ENCODE assay signal across 8 cellular contexts in the genomic region with DNA sequence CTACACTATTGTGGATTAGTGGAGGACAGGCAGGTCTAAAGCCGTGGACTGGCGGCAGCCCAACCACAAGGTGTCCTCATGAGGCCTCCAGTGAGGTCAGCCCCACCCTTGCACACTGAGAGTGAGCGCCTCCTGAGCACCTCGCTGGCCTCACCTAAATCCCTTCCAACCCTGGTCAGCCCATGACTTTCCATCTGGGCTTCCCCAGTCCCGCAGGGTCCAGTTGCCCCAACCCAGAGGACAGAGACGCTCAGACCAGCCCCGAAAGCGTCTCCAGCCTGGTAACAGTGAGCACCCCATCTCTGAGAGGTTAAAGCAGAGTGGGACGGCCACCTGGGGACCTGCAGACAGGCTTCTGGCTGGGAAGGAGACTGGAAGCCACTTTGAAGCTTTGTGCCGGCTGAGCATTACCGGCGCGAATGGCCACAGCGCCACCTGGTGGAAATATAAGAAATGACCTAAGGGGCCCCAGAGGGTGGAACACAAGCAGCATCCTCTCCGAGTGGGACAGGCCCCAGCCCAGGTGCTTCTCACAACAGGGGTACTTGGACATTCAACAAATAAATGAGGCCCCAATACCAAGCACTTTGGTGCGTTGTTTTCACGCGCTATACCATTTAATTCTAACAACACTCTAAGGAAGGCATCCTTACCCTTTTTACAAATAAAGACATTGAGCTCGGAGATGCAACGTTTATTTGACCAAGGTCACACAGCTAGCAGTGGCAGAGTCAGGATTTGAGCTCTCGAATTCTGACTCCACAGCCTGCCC.
DNase-seq lines count a peak whose midpoint lies in the region; TF ChIP-seq lines count a peak whose summit lies in the region.

No MANE protein-coding gene starts in this region.

- H3K9me3 Mint-ChIP-seq in activated T-helper 1 cell treated with anti-CD3 and anti-CD28 coated beads, Interleukin-12 subunit alpha, Interleukin-12 subunit beta, Interleukin-2, Interleukin-4 antibody, amounts not matched to agents 30 ng/mL and 10 ng/mL and 1 ng/mL, durations not matched to agents 14 hours and 24 hours and 36 hours, result no peaks in the 10 kb centered on the region

- DNase-seq in AG10803 (ENCODE audit: low read depth) (peak; percentile 43), GM19240 (ENCODE audit: insufficient read length, low spot score) (peak; percentile 72), RKO (ENCODE audit: low spot score) (peak; percentile 77), foreskin fibroblast (peak; percentile 36 to 82), occipital lobe (lab: John Stamatoyannopoulos, UW) (peak; percentile 36), testis (peak; percentile 79)
- peak; percentile 63 for DNase-seq in activated T-helper 1 cell treated with anti-CD3 and anti-CD28 coated beads, Interleukin-12 subunit alpha, Interleukin-12 subunit beta, Interleukin-2, Interleukin-4 antibody, amounts not matched to agents 30 ng/mL and 10 ng/mL and 1 ng/mL, durations not matched to agents 14 hours and 24 hours and 36 hours (ENCODE audit: low spot score)

- H3K4me1 Mint-ChIP-seq in activated T-helper 1 cell treated with anti-CD3 and anti-CD28 coated beads, Interleukin-12 subunit alpha, Interleukin-12 subunit beta, Interleukin-2, Interleukin-4 antibody, amounts not matched to agents 30 ng/mL and 10 ng/mL and 1 ng/mL, durations not matched to agents 14 hours and 24 hours and 36 hours (ENCODE audit: low read depth), result peaks cover 8% of the 10 kb centered on the region

- TF ChIP-seq CTCF in AG10803 (conservative IDR thresholded peaks at IDR 0.05; ENCODE audit: low read length), result peak; percentile 78
- peak; percentile 96 for TF ChIP-seq CTCF in KMS-11 (conservative IDR thresholded peaks at IDR 0.05; ENCODE audit: low read depth, low read length)
- peak; percentile 77 for TF ChIP-seq CTCF in foreskin fibroblast (IDR thresholded peaks at IDR 0.05; ENCODE audit: low read depth, low read length)
- peak; percentile 80 to 98 (median 93) for TF ChIP-seq CTCF in testis (IDR thresholded peaks at IDR 0.05)

- H3K79me2 ChIP-seq in KMS-11 (ENCODE audit: insufficient read depth, low read depth), result no peaks in the 10 kb centered on the region

- H3K36me3 ChIP-seq in KMS-11 (ENCODE audit: insufficient read depth) (no peaks in the 10 kb centered on the region), testis (ENCODE audit: low read depth, missing control alignments) (no peaks in the 10 kb centered on the region)

- no peak overlapping the region for H3K9ac ChIP-seq in KMS-11

- no peak overlapping the region for H3K4me3 Mint-ChIP-seq in activated T-helper 1 cell treated with anti-CD3 and anti-CD28 coated beads, Interleukin-12 subunit alpha, Interleukin-12 subunit beta, Interleukin-2, Interleukin-4 antibody, amounts not matched to agents 30 ng/mL and 10 ng/mL and 1 ng/mL, durations not matched to agents 14 hours and 24 hours and 36 hours

- no peaks in the 10 kb centered on the region for H3K27me3 ChIP-seq in KMS-11 (ENCODE audit: insufficient read depth, low read depth)
- H3K27me3 ChIP-seq in testis, result no peaks in the 10 kb centered on the region

- H3K4me3 ChIP-seq in AG10803 (ENCODE audit: low read length), result no peak overlapping the region
- H3K4me3 ChIP-seq in KMS-11 (IDR thresholded peaks at IDR 0.05; ENCODE audit: insufficient read depth, low read depth, low read length), result no peak overlapping the region
- H3K4me3 ChIP-seq in foreskin fibroblast (ENCODE audit: low read depth in 1 of 2, low read length in 2 of 2), result no peak overlapping the region
- H3K4me3 ChIP-seq in testis, result no peak overlapping the region

- no peak overlapping the region for H3K27ac ChIP-seq in KMS-11
- no peak overlapping the region for H3K27ac ChIP-seq in testis

- H3K4me2 ChIP-seq in KMS-11, result no peak overlapping the region

- H3K9me3 ChIP-seq in testis, result no peaks in the 10 kb centered on the region

- H3K4me1 ChIP-seq in KMS-11 (ENCODE audit: low read depth, poor library complexity, severe bottlenecking) (no peaks in the 10 kb centered on the region), testis (peaks cover 4% of the 10 kb centered on the region)

- H3K27me3 Mint-ChIP-seq in activated T-helper 1 cell treated with anti-CD3 and anti-CD28 coated beads, Interleukin-12 subunit alpha, Interleukin-12 subunit beta, Interleukin-2, Interleukin-4 antibody, amounts not matched to agents 30 ng/mL and 10 ng/mL and 1 ng/mL, durations not matched to agents 14 hours and 24 hours and 36 hours (ENCODE audit: insufficient read depth), result peaks cover 15% of the 10 kb centered on the region

- intact Hi-C loops in activated T-helper 1 cell treated with anti-CD3 and anti-CD28 coated beads, Interleukin-12 subunit alpha, Interleukin-12 subunit beta, Interleukin-2, Interleukin-4 antibody, amounts not matched to agents 30 ng/mL and 10 ng/mL and 1 ng/mL, durations not matched to agents 14 hours and 24 hours and 36 hours (cut with micrococcal nuclease), result loop anchor here (1.0 to 5.0 kb wide), 5 partner anchors 166 to 1912 kb away; no protein-coding TSS in a partner anchor
- intact Hi-C loops in testis (cut with DNase I; ENCODE audit: low total_unique reads), result no loop called here

- 15 to 20% methylated on average over 20 to 21 of the region's 21 CpGs for whole genome bisulfite sequencing in testis, 2 donors

- H2AFZ ChIP-seq in KMS-11 (ENCODE audit: low read depth), result peak overlapping the region; percentile 60; the same call in 1 of the 2 replicates

- no peak for TF ChIP-seq POLR2A in testis (IDR thresholded peaks at IDR 0.05)

- H3K36me3 Mint-ChIP-seq in activated T-helper 1 cell treated with anti-CD3 and anti-CD28 coated beads, Interleukin-12 subunit alpha, Interleukin-12 subunit beta, Interleukin-2, Interleukin-4 antibody, amounts not matched to agents 30 ng/mL and 10 ng/mL and 1 ng/mL, durations not matched to agents 14 hours and 24 hours and 36 hours (ENCODE audit: low read depth), result no peaks in the 10 kb centered on the region

- H3K27ac Mint-ChIP-seq in activated T-helper 1 cell treated with anti-CD3 and anti-CD28 coated beads, Interleukin-12 subunit alpha, Interleukin-12 subunit beta, Interleukin-2, Interleukin-4 antibody, amounts not matched to agents 30 ng/mL and 10 ng/mL and 1 ng/mL, durations not matched to agents 14 hours and 24 hours and 36 hours, result no peak overlapping the region

- no peaks in the 10 kb centered on the region for H4K20me1 ChIP-seq in KMS-11 (ENCODE audit: insufficient read depth)
